ENCODE assay signal across 29 cellular contexts in genomic region chr2:225468131-225468530, GRCh38.
DNase-seq lines count a peak whose midpoint lies in the region; ATAC-seq and TF ChIP-seq lines count a peak whose summit lies in the region.
"Had no signal": no experiment of that assay in that cellular context is flagged by ENCODE, and none has a peak within 500 bp of the region (broad histone marks: within the 10 kb centered on the region; RNA-seq: fewer than 3 reads in every experiment).

No MANE protein-coding gene starts in this region.

- H3K9me3 Mint-ChIP-seq in activated T-cell treated with anti-CD3 and anti-CD28 coated beads, Interleukin-2, amount 50 U/mL, for 72 hours: peaks cover 0 to 2% of the 10 kb centered on the region in 2 donors
- no peaks in the 10 kb centered on the region for H3K9me3 Mint-ChIP-seq in activated T-cell treated with anti-CD3 and anti-CD28 coated beads, Interleukin-2, amount 50 U/mL, for 4 hours
- H3K9me3 Mint-ChIP-seq: activated CD4-positive, alpha-beta memory T cell treated with anti-CD3 and anti-CD28 coated beads for 36 hours; activated T-helper 2 cell treated with anti-CD3 and anti-CD28 coated beads, Interferon-gamma antibody, Interleukin-2, Interleukin-4, amounts not matched to agents 10 μg/mL and 5 μg/mL and 100 μg/mL, durations not matched to agents 14 hours and 24 hours and 36 hours; CD8-positive, alpha-beta T cell; nephron progenitor cell; stimulated activated memory B cell treated with anti-CD40 and anti-IgM and Interleukin-4, amounts not matched to agents 10 μg/mL and 1 μg/mL and 100 μg/mL, for 72 hours had no signal

- H3K4me1 Mint-ChIP-seq in activated T-cell treated with anti-CD3 and anti-CD28 coated beads, Interleukin-2, amount 50 U/mL, for 72 hours (ENCODE audit: low read depth): peaks cover 14% of the 10 kb centered on the region
- peaks cover 21% of the 10 kb centered on the region for H3K4me1 Mint-ChIP-seq in activated T-cell treated with anti-CD3 and anti-CD28 coated beads, Interleukin-2, amount 50 U/mL, for 4 hours (ENCODE audit: low read depth)

- no peak for ATAC-seq in activated T-cell treated with anti-CD3 and anti-CD28 coated beads, Interleukin-2, amount 50 U/mL, for 72 hours (replicated peaks in 1 of 2)
- no peak for ATAC-seq in activated T-cell treated with anti-CD3 and anti-CD28 coated beads, Interleukin-2, amount 50 U/mL, for 4 hours
- no peak for ATAC-seq in GM21423 (IDR thresholded peaks at IDR 0.05; ENCODE audit: unreplicated experiment)
- ATAC-seq: CD8-positive, alpha-beta T cell; mucosa of descending colon; pancreas; right cardiac atrium; stimulated activated memory B cell treated with anti-CD40 and anti-IgM and Interleukin-4, amounts not matched to agents 10 μg/mL and 1 μg/mL and 100 μg/mL, for 72 hours; T-helper 17 cell had no signal

- in situ Hi-C loops in astrocyte of the spinal cord (cut with HindIII; ENCODE audit: low sequenced_read_pairs): no loop called here

- no peaks in the 10 kb centered on the region for H3K27me3 Mint-ChIP-seq in activated T-cell treated with anti-CD3 and anti-CD28 coated beads, Interleukin-2, amount 50 U/mL, for 72 hours (ENCODE audit: low read depth)
- H3K27me3 Mint-ChIP-seq in activated T-cell treated with anti-CD3 and anti-CD28 coated beads, Interleukin-2, amount 50 U/mL, for 4 hours (ENCODE audit: low read depth): no peaks in the 10 kb centered on the region
- H3K27me3 Mint-ChIP-seq: activated naive CD8-positive, alpha-beta T cell treated with anti-CD3 and anti-CD28 coated beads for 36 hours; stimulated activated memory B cell treated with anti-CD40 and anti-IgM and Interleukin-4, amounts not matched to agents 10 μg/mL and 1 μg/mL and 100 μg/mL, for 72 hours; T-helper 17 cell had no signal

- no peak overlapping the region for H3K4me3 Mint-ChIP-seq in activated T-cell treated with anti-CD3 and anti-CD28 coated beads, Interleukin-2, amount 50 U/mL, for 72 hours
- no peak overlapping the region for H3K4me3 Mint-ChIP-seq in activated T-cell treated with anti-CD3 and anti-CD28 coated beads, Interleukin-2, amount 50 U/mL, for 4 hours
- H3K4me3 Mint-ChIP-seq: activated CD4-positive, alpha-beta memory T cell treated with anti-CD3 and anti-CD28 coated beads for 36 hours; activated naive CD8-positive, alpha-beta T cell treated with anti-CD3 and anti-CD28 coated beads for 36 hours; CD8-positive, alpha-beta T cell; nephron progenitor cell; stimulated activated memory B cell treated with anti-CD40 and anti-IgM and Interleukin-4, amounts not matched to agents 10 μg/mL and 1 μg/mL and 100 μg/mL, for 72 hours; T-helper 17 cell had no signal

- no peak for DNase-seq in activated T-cell treated with anti-CD3 and anti-CD28 coated beads, Interleukin-2, amount 50 U/mL, for 72 hours
- DNase-seq in activated T-cell treated with anti-CD3 and anti-CD28 coated beads, Interleukin-2, amount 50 U/mL, for 4 hours: no peak
- DNase-seq in astrocyte of the spinal cord (ENCODE audit: low read depth, low spot score) (peak; percentile 20), kidney glomerular epithelial cell (lab: John Stamatoyannopoulos, UW) (peak; percentile 85), NOMO-1 treated with dmso at 0.1 percent for 144 hours (lab: John Stamatoyannopoulos, UW; ENCODE audit: unreplicated experiment) (no peak), AG08396 (ENCODE audit: low spot score) (no peak), UCSD-AML1 (lab: John Stamatoyannopoulos, UW; ENCODE audit: unreplicated experiment) (no peak)
- DNase-seq: 8988T; activated CD4-positive, alpha-beta memory T cell treated with anti-CD3 and anti-CD28 coated beads for 36 hours; activated CD4-positive, CD25-positive, alpha-beta regulatory T cell treated with anti-CD3 and anti-CD28 coated beads, Interleukin-2, amount 50 U/mL, for 72 hours; activated CD8-positive, alpha-beta memory T cell treated with anti-CD3 and anti-CD28 coated beads, Interleukin-2, amount 50 U/mL, for 4 hours; activated naive CD8-positive, alpha-beta T cell treated with anti-CD3 and anti-CD28 coated beads for 36 hours; CD8-positive, alpha-beta T cell; dorsolateral prefrontal cortex; mucosa of descending colon; NCI-H1436 treated with DMSO at 0.1 percent for 48 hours; NCI-H774; nephron progenitor cell; pancreas; right cardiac atrium; RPMI8226; stimulated activated CD4-positive, alpha-beta T cell treated with anti-CD3 and anti-CD28 coated beads, Interleukin-4, amount 100 ng/mL, for 1 hour; substantia nigra; T-helper 17 cell had no signal

- peak overlapping the region; percentile 6 for H3K27ac Mint-ChIP-seq in activated T-cell treated with anti-CD3 and anti-CD28 coated beads, Interleukin-2, amount 50 U/mL, for 72 hours
- H3K27ac Mint-ChIP-seq: activated CD4-positive, alpha-beta memory T cell treated with anti-CD3 and anti-CD28 coated beads for 36 hours; activated naive CD8-positive, alpha-beta T cell treated with anti-CD3 and anti-CD28 coated beads for 36 hours; activated T-helper 2 cell treated with anti-CD3 and anti-CD28 coated beads, Interferon-gamma antibody, Interleukin-2, Interleukin-4, amounts not matched to agents 10 μg/mL and 5 μg/mL and 100 μg/mL, durations not matched to agents 14 hours and 24 hours and 36 hours; CD8-positive, alpha-beta T cell; nephron progenitor cell; stimulated activated memory B cell treated with anti-CD40 and anti-IgM and Interleukin-4, amounts not matched to agents 10 μg/mL and 1 μg/mL and 100 μg/mL, for 72 hours; T-helper 17 cell had no signal

- H3K4me3 ChIP-seq in astrocyte of the spinal cord (ENCODE audit: low read depth, low read length): no peak overlapping the region
- H3K4me3 ChIP-seq: dorsolateral prefrontal cortex, HAP-1, mucosa of descending colon, pancreas, SK-N-MC had no signal

- no peaks in the 10 kb centered on the region for H3K36me3 Mint-ChIP-seq in activated T-cell treated with anti-CD3 and anti-CD28 coated beads, Interleukin-2, amount 50 U/mL, for 72 hours (ENCODE audit: insufficient read depth in 2 of 2)
- H3K36me3 Mint-ChIP-seq in activated T-cell treated with anti-CD3 and anti-CD28 coated beads, Interleukin-2, amount 50 U/mL, for 4 hours (ENCODE audit: insufficient read depth): no peaks in the 10 kb centered on the region
- H3K36me3 Mint-ChIP-seq: activated CD4-positive, alpha-beta memory T cell treated with anti-CD3 and anti-CD28 coated beads for 36 hours; stimulated activated memory B cell treated with anti-CD40 and anti-IgM and Interleukin-4, amounts not matched to agents 10 μg/mL and 1 μg/mL and 100 μg/mL, for 72 hours had no signal

- no peak for TF ChIP-seq CTCF in astrocyte of the spinal cord (IDR thresholded peaks at IDR 0.05; ENCODE audit: low read depth, low read length)

Comparison
In these comparisons a context has a peak if more than half of its experiments do, and no peak if none do; other contexts are left out.
1. DNase-seq: peak in astrocyte of the spinal cord (single experiment) and kidney glomerular epithelial cell (single experiment); none in activated T-cell treated with anti-CD3 and anti-CD28 coated beads, Interleukin-2, amount 50 U/mL, for 72 hours (0 of 2), activated T-cell treated with anti-CD3 and anti-CD28 coated beads, Interleukin-2, amount 50 U/mL, for 4 hours (single experiment), NOMO-1 treated with dmso at 0.1 percent for 144 hours (single experiment), AG08396 (single experiment) and UCSD-AML1 (single experiment).